Comparison of ENCODE assay signal across 27 cellular contexts in the genomic region with DNA sequence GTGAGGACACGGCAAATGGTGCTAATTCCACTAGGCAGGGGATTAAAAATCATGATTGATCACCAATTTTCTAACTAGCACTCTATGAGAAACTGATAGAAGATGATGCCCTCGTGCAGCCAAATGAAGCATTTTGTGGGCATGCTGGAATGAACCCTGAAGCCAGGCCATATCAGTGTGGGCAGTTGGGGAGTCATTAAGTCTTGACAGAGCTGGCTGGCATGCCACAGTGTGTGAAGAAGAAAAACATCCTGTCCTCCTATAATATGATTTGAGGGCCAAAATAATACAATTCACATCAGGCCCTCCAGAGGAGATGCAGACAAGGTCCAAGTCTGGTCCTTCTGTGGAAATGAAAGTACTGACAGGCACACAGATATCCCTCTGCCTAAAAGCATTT.
"Had no signal": no experiment of that assay in that cellular context is flagged by ENCODE, and none has a peak within 500 bp of the region (broad histone marks: within the 10 kb centered on the region; RNA-seq: fewer than 3 reads in every experiment).

No MANE protein-coding gene starts in this region.

- H3K27me3 ChIP-seq: heart right ventricle, neural progenitor cell, sigmoid colon, uterus had no signal

- H3K27me3 Mint-ChIP-seq: activated naive CD8-positive, alpha-beta T cell treated with anti-CD3 and anti-CD28 coated beads, Interleukin-2, amount 10 ng/mL, durations not matched to agents 7 days and 5 days; memory B cell; naive B cell; progenitor cell of endocrine pancreas; stimulated activated naive B cell treated with anti-CD40 and anti-IgM and Interleukin-4, amounts not matched to agents 10 μg/mL and 1 μg/mL and 100 μg/mL, for 72 hours had no signal

- H3K4me3 Mint-ChIP-seq: activated naive CD8-positive, alpha-beta T cell treated with anti-CD3 and anti-CD28 coated beads, Interleukin-2, amount 10 ng/mL, durations not matched to agents 7 days and 5 days; activated T-cell treated with anti-CD3 and anti-CD28 coated beads, Interleukin-2, amount 50 U/mL, for 4 hours; memory B cell; naive B cell; neural progenitor cell; stimulated activated naive B cell treated with anti-CD40 and anti-IgM and Interleukin-4, amounts not matched to agents 10 μg/mL and 1 μg/mL and 100 μg/mL, for 72 hours; T-helper 2 cell treated with Interferon-gamma antibody and Interleukin-4, amounts not matched to agents 5 μg/mL and 100 μg/mL, for 36 hours had no signal

- H3K36me3 ChIP-seq: heart right ventricle, neural progenitor cell, sigmoid colon, uterus, WERI-Rb-1 had no signal

- H3K9me3 Mint-ChIP-seq: activated naive CD8-positive, alpha-beta T cell treated with anti-CD3 and anti-CD28 coated beads, Interleukin-2, amount 10 ng/mL, durations not matched to agents 7 days and 5 days; activated T-cell treated with anti-CD3 and anti-CD28 coated beads, Interleukin-2, amount 50 U/mL, for 4 hours; activated T-helper 2 cell treated with anti-CD3 and anti-CD28 coated beads, Interferon-gamma antibody, Interleukin-2, Interleukin-4, amounts not matched to agents 10 μg/mL and 5 μg/mL and 100 μg/mL, durations not matched to agents 14 hours and 24 hours and 36 hours; memory B cell; T-helper 2 cell treated with Interferon-gamma antibody and Interleukin-4, amounts not matched to agents 5 μg/mL and 100 μg/mL, for 36 hours had no signal

- H3K4me1 Mint-ChIP-seq: activated naive CD8-positive, alpha-beta T cell treated with anti-CD3 and anti-CD28 coated beads, Interleukin-2, amount 10 ng/mL, durations not matched to agents 7 days and 5 days; memory B cell; naive B cell; stimulated activated naive B cell treated with anti-CD40 and anti-IgM and Interleukin-4, amounts not matched to agents 10 μg/mL and 1 μg/mL and 100 μg/mL, for 72 hours had no signal

- DNase-seq: activated CD4-positive, alpha-beta T cell treated with anti-CD3 and anti-CD28 coated beads for 1 hour; activated CD4-positive, alpha-beta T cell treated with anti-CD3 and anti-CD28 coated beads, Interleukin-2, amount 50 U/mL, for 1 hour; activated CD8-positive, alpha-beta memory T cell treated with anti-CD3 and anti-CD28 coated beads, Interleukin-2, amount 50 U/mL, for 48 hours; activated naive CD4-positive, alpha-beta T cell; activated naive CD8-positive, alpha-beta T cell treated with anti-CD3 and anti-CD28 coated beads, Interleukin-2, amount 10 ng/mL, durations not matched to agents 7 days and 5 days; activated T-cell treated with anti-CD3 and anti-CD28 coated beads, Interleukin-2, amount 50 U/mL, for 4 hours; amniotic stem cell; cerebellar nuclear complex; heart right ventricle; islet precursor cell; left cardiac atrium; naive B cell; retina; sigmoid colon; stimulated activated CD4-positive, alpha-beta T cell treated with anti-CD3 and anti-CD28 coated beads, Interleukin-2, amount 100 ng/mL, for 48 hours; stimulated activated CD8-positive, alpha-beta memory T cell treated with anti-CD3 and anti-CD28 coated beads, Interleukin-4, amount 100 ng/mL, for 48 hours; stimulated activated naive B cell treated with anti-CD40 and anti-IgM and Interleukin-4, amounts not matched to agents 10 μg/mL and 1 μg/mL and 100 μg/mL, for 72 hours; trophoblast cell; uterus; WERI-Rb-1 had no signal

- H3K4me3 ChIP-seq: coronary artery, heart right ventricle, neural progenitor cell, sigmoid colon, uterus had no signal

- H3K27ac ChIP-seq: coronary artery, epithelial cell of prostate, neural progenitor cell, sigmoid colon, uterus, WERI-Rb-1 had no signal

- H3K9me3 ChIP-seq: heart right ventricle, sigmoid colon, uterus had no signal

- H3K4me1 ChIP-seq: uterus had no signal

- ATAC-seq: activated T-cell treated with anti-CD3 and anti-CD28 coated beads, Interleukin-2, amount 50 U/mL, for 4 hours; heart right ventricle; left cardiac atrium; stimulated activated naive B cell treated with anti-CD40 and anti-IgM and Interleukin-4, amounts not matched to agents 10 μg/mL and 1 μg/mL and 100 μg/mL, for 72 hours had no signal

- H3K27ac Mint-ChIP-seq: activated naive CD8-positive, alpha-beta T cell treated with anti-CD3 and anti-CD28 coated beads, Interleukin-2, amount 10 ng/mL, durations not matched to agents 7 days and 5 days; activated T-helper 2 cell treated with anti-CD3 and anti-CD28 coated beads, Interferon-gamma antibody, Interleukin-2, Interleukin-4, amounts not matched to agents 10 μg/mL and 5 μg/mL and 100 μg/mL, durations not matched to agents 14 hours and 24 hours and 36 hours; memory B cell; naive B cell; neural progenitor cell; progenitor cell of endocrine pancreas; stimulated activated naive B cell treated with anti-CD40 and anti-IgM and Interleukin-4, amounts not matched to agents 10 μg/mL and 1 μg/mL and 100 μg/mL, for 72 hours; T-helper 2 cell treated with Interferon-gamma antibody and Interleukin-4, amounts not matched to agents 5 μg/mL and 100 μg/mL, for 36 hours had no signal

- H3K36me3 Mint-ChIP-seq: activated naive CD8-positive, alpha-beta T cell treated with anti-CD3 and anti-CD28 coated beads, Interleukin-2, amount 10 ng/mL, durations not matched to agents 7 days and 5 days; memory B cell; naive B cell; stimulated activated naive B cell treated with anti-CD40 and anti-IgM and Interleukin-4, amounts not matched to agents 10 μg/mL and 1 μg/mL and 100 μg/mL, for 72 hours had no signal
